Comparison of ENCODE assay signal across 20 cellular contexts in the genomic region with DNA sequence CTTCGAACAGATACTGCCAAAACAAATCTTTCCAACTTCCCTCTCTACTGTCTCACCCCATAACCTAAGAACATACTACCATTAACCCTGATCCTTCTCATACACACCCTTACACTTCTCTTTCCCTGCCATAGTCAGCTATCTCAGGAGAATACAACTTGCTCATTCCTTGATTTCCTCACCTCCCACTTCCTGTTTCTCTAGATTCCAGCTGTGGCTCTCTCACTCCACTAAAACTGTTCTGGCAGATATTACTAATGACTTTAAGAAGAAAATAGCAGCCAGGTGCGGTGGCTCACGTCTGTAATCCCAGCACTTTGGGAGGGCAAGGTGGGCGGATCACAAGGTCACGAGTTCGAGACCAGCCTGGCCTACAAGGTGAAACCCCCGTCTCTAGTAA. TPM values are rescaled to one million over a fixed set of nuclear protein-coding genes. Genes with fewer than 3 reads are reported as not detected.
A peak's percentile ranks its signal among the peaks of the same experiment; 100 is the strongest.
DNase-seq lines count a peak whose midpoint lies in the region; ATAC-seq, FAIRE-seq and TF ChIP-seq lines count a peak whose summit lies in the region.
"Had no signal": no experiment of that assay in that cellular context is flagged by ENCODE, and none has a peak within 500 bp of the region (broad histone marks: within the 10 kb centered on the region; RNA-seq: fewer than 3 reads in every experiment).

No MANE protein-coding gene starts in this region.

- no peaks in the 10 kb centered on the region for H3K27me3 ChIP-seq in K562 (ENCODE audit: control insufficient read depth in 2 of 2, insufficient read depth in 2 of 2, low read length in 2 of 2)
- H3K27me3 ChIP-seq: BE2C had no signal

- FAIRE-seq in K562 (lab: Jason Lieb, UNC) = no peak
- FAIRE-seq in GM19239 (lab: Jason Lieb, UNC) = no peak
- FAIRE-seq: H1, RCC 7860 had no signal

- TF ChIP-seq POLR2A in K562 (conservative IDR thresholded peaks at IDR 0.05) = no peak

- TF ChIP-seq EP300 in K562 (IDR thresholded peaks at IDR 0.05; ENCODE audit: low read length) = no peak

- no peak for ATAC-seq in activated T-cell treated with anti-CD3 and anti-CD28 coated beads, Interleukin-2, amount 50 U/mL, for 72 hours (replicated peaks in 1 of 2)
- ATAC-seq in activated T-cell treated with anti-CD3 and anti-CD28 coated beads, Interleukin-2, amount 50 U/mL, for 4 hours = no peak
- ATAC-seq in K562 = no peak
- ATAC-seq in esophagus mucosa = peak; percentile 14
- ATAC-seq: Right ventricle myocardium inferior had no signal

- H3K4me1 ChIP-seq in K562 (replicated peaks in 1 of 2; ENCODE audit: control insufficient read depth in 2 of 2, insufficient read depth in 2 of 2, low read length in 2 of 2) = peaks cover 3% of the 10 kb centered on the region in 2 experiments; a peak in 3 of 5 replicates

- peaks cover 52% of the 10 kb centered on the region for H3K4me1 Mint-ChIP-seq in activated T-cell treated with anti-CD3 and anti-CD28 coated beads, Interleukin-2, amount 50 U/mL, for 72 hours (ENCODE audit: low read depth)
- peaks cover 32% of the 10 kb centered on the region for H3K4me1 Mint-ChIP-seq in activated T-cell treated with anti-CD3 and anti-CD28 coated beads, Interleukin-2, amount 50 U/mL, for 4 hours (ENCODE audit: low read depth)

- H3K9me1 ChIP-seq in K562 (ENCODE audit: control insufficient read depth, insufficient read depth, low read length) = no peaks in the 10 kb centered on the region

- no peak overlapping the region for H3K4me3 Mint-ChIP-seq in activated T-cell treated with anti-CD3 and anti-CD28 coated beads, Interleukin-2, amount 50 U/mL, for 72 hours
- no peak overlapping the region for H3K4me3 Mint-ChIP-seq in activated T-cell treated with anti-CD3 and anti-CD28 coated beads, Interleukin-2, amount 50 U/mL, for 4 hours
- H3K4me3 Mint-ChIP-seq: CD4-positive, alpha-beta T cell had no signal

- no peaks in the 10 kb centered on the region for H3K27me3 Mint-ChIP-seq in activated T-cell treated with anti-CD3 and anti-CD28 coated beads, Interleukin-2, amount 50 U/mL, for 72 hours (ENCODE audit: low read depth)
- no peaks in the 10 kb centered on the region for H3K27me3 Mint-ChIP-seq in activated T-cell treated with anti-CD3 and anti-CD28 coated beads, Interleukin-2, amount 50 U/mL, for 4 hours (ENCODE audit: low read depth)
- H3K27me3 Mint-ChIP-seq: CD4-positive, alpha-beta T cell had no signal

- peaks cover 30% of the 10 kb centered on the region for H3K79me2 ChIP-seq in K562 (ENCODE audit: control insufficient read depth, insufficient read depth, low read length)

- H3K27ac ChIP-seq in K562 (ENCODE audit: extremely low read depth, low read depth, low read length) = no peak overlapping the region
- no peak overlapping the region for H3K27ac ChIP-seq in substantia nigra (ENCODE audit: low read depth, low read length, poor library complexity, severe bottlenecking)

- no peaks in the 10 kb centered on the region for H3K9me3 ChIP-seq in K562 (replicated peaks; ENCODE audit: control insufficient read depth, insufficient read depth, low read depth, low read length)
- H3K9me3 ChIP-seq: BE2C, Caco-2 had no signal

- POLR2A ChIA-PET in K562 (lab: Yijun Ruan, JAX) = interaction anchor here (0.6 kb wide), 1 partner anchor 1657 kb away, joined by 3 read pairs; no protein-coding TSS in a partner anchor

- H3K36me3 Mint-ChIP-seq in activated T-cell treated with anti-CD3 and anti-CD28 coated beads, Interleukin-2, amount 50 U/mL, for 72 hours (ENCODE audit: insufficient read depth in 2 of 2) = peaks cover 12 to 32% of the 10 kb centered on the region in 2 donors
- H3K36me3 Mint-ChIP-seq in activated T-cell treated with anti-CD3 and anti-CD28 coated beads, Interleukin-2, amount 50 U/mL, for 4 hours (ENCODE audit: insufficient read depth) = peaks cover 49% of the 10 kb centered on the region

- H3K9ac ChIP-seq in K562 (ENCODE audit: insufficient read depth in 1 of 2, low read depth in 2 of 2, low read length in 2 of 2) = no peak overlapping the region

- H3K4me3 ChIP-seq in K562 = no peak overlapping the region

- H3K4me2 ChIP-seq in K562 (ENCODE audit: insufficient read depth, low read length) = no peak overlapping the region

- no peak for DNase-seq in activated T-cell treated with anti-CD3 and anti-CD28 coated beads, Interleukin-2, amount 50 U/mL, for 72 hours
- no peak for DNase-seq in activated T-cell treated with anti-CD3 and anti-CD28 coated beads, Interleukin-2, amount 50 U/mL, for 4 hours
- no peak for DNase-seq in K562 (ENCODE audit: extremely low read depth in 1 of 4, low spot score in 3 of 4)
- DNase-seq in GM19239 (ENCODE audit: insufficient read length, low spot score) = no peak
- no peak for DNase-seq in SW480 (ENCODE audit: low spot score)
- DNase-seq in substantia nigra (lab: John Stamatoyannopoulos, UW) = no peak
- DNase-seq: BE2C; Caco-2; CD4-positive, alpha-beta T cell; DMS153; GF-D8; KBM-7; NCI-H1105; NCI-H2081 treated with DMSO at 0.1 percent for 48 hours; NCI-H748 treated with DMSO at 0.1 percent for 48 hours; NK-92 treated with Interleukin-12 subunit alpha and Interleukin-12 subunit beta, amount 100 ng/mL, for 24 hours had no signal

- in situ Hi-C loops in K562 (cut with MboI) = no loop called here

- TF ChIP-seq RAD21 in K562 (CRISPR knock-in tag; conservative IDR thresholded peaks at IDR 0.05 in 1 of 2, IDR thresholded peaks at IDR 0.05 in 1 of 2) = no peak

- H3K36me3 ChIP-seq in K562 (ENCODE audit: control insufficient read depth, insufficient read depth, low read length) = peaks cover 60% of the 10 kb centered on the region

- CTCF ChIA-PET in K562 (lab: Yijun Ruan, JAX; ENCODE audit: low intra/inter-chr PET ratio) = no interaction called here

- no peak overlapping the region for H2AFZ ChIP-seq in K562 (ENCODE audit: low read depth, low read length)

- intact Hi-C loops in K562 (cut with micrococcal nuclease) = no loop called here

- TF ChIP-seq CTCF in K562 (IDR thresholded peaks at IDR 0.05 in 2 of 3, conservative IDR thresholded peaks at IDR 0.05 in 1 of 3; ENCODE audit: insufficient read depth in 2 of 3, low read depth in 1 of 3, low read length in 3 of 3) = no peak

- no peaks in the 10 kb centered on the region for H4K20me1 ChIP-seq in K562 (replicated peaks; ENCODE audit: control insufficient read depth, insufficient read depth, low read length)

- peak overlapping the region; percentile 26 for H3K27ac Mint-ChIP-seq in activated T-cell treated with anti-CD3 and anti-CD28 coated beads, Interleukin-2, amount 50 U/mL, for 72 hours
- H3K27ac Mint-ChIP-seq: CD4-positive, alpha-beta T cell had no signal

- WGBS in K562 (ENCODE audit: insufficient coverage, low coverage, missing lambda C conversion rate) = 75% methylated on average over 4 of the region's 7 CpGs

- no TSS peak for BruUV-seq in K562 (replicated peaks; lab: Mats Ljungman, UMichigan)

- H3K9me3 Mint-ChIP-seq in activated T-cell treated with anti-CD3 and anti-CD28 coated beads, Interleukin-2, amount 50 U/mL, for 72 hours = no peaks in the 10 kb centered on the region
- no peaks in the 10 kb centered on the region for H3K9me3 Mint-ChIP-seq in activated T-cell treated with anti-CD3 and anti-CD28 coated beads, Interleukin-2, amount 50 U/mL, for 4 hours
- H3K9me3 Mint-ChIP-seq: CD4-positive, alpha-beta T cell had no signal

RNA-seq across cellular contexts. Expression of a gene that starts 4.6 kb away (rescaled TPM):
- 10 to 100 TPM; 38.3 to 43.4 TPM for total RNA-seq in activated T-cell treated with anti-CD3 and anti-CD28 coated beads, Interleukin-2, amount 50 U/mL, for 72 hours
- 10 to 100 TPM; 68.4 to 82.0 (median 70.3) TPM for total RNA-seq in activated T-cell treated with anti-CD3 and anti-CD28 coated beads, Interleukin-2, amount 50 U/mL, for 4 hours
- total RNA-seq in K562 (2011; cell fraction: chromatin; rRNA removed; ENCODE audit: low replicate concordance) = 63.6 and 106 TPM in 2 replicates
- total RNA-seq in K562 (2011; cell fraction: nucleolus; rRNA removed) = 56.9 and 58.4 TPM in 2 replicates
- total RNA-seq in K562 (2011; cell fraction: nucleoplasm; rRNA removed) = 51.1 and 71.5 TPM in 2 replicates
- total RNA-seq in K562 (2014; rRNA removed) = 45.4 and 59.8 TPM in 2 replicates
- total RNA-seq in K562 (2014; rRNA removed; fragmentation: Illumina TruSeq; extraction: Trizol) = 56.5 and 59.8 TPM in 2 replicates
- total RNA-seq in K562 (2015; rRNA removed; fragmentation: Illumina TruSeq; extraction: Trizol) = 68.4 and 73.7 TPM in 2 replicates
- total RNA-seq in K562 (2021) = 35.2 and 37.9 TPM in 2 replicates
- 50.5 and 55.7 TPM in 2 replicates for polyA plus RNA-seq in K562 (2011; rRNA removed)
- 21.2 and 29.8 TPM in 2 replicates for polyA plus RNA-seq in K562 (2011; cell fraction: cytosol; rRNA removed)
- polyA plus RNA-seq in K562 (2011; cell fraction: nucleus; rRNA removed) = 58.3 and 70.1 TPM in 2 replicates
- polyA plus RNA-seq in K562 (2012) = 21.9 and 36.2 TPM in 2 replicates
- polyA plus RNA-seq in K562 (2014; fragmentation: Illumina TruSeq; extraction: Trizol) = 49.4 and 55.5 TPM in 2 replicates
- 10 to 100 TPM; 14.9 to 23.0 TPM for polyA plus RNA-seq in K562 (2014; fragmentation: Nextera tagmentation; extraction: Ambion mirVana)
- polyA plus RNA-seq in K562 (2014; rRNA removed) = 39.5 and 46.7 TPM in 2 replicates
- 71.0 and 90.5 TPM in 2 replicates for polyA minus RNA-seq in K562 (2011; rRNA and poly(A)+ RNA removed)
- 29.7 and 38.5 TPM in 2 replicates for polyA minus RNA-seq in K562 (2011; cell fraction: cytosol; rRNA and poly(A)+ RNA removed)
- 41.5 and 62.8 TPM in 2 replicates for polyA minus RNA-seq in K562 (2011; cell fraction: nucleus; rRNA and poly(A)+ RNA removed)
- 21.6 TPM for total RNA-seq in esophagus mucosa

RNA-seq across cellular contexts. Expression of a gene that starts 18.3 kb away (rescaled TPM):
- total RNA-seq in activated T-cell treated with anti-CD3 and anti-CD28 coated beads, Interleukin-2, amount 50 U/mL, for 72 hours = 10 to 100 TPM in 1 of 2 donors, 1 to 10 TPM in 1; 5.4 to 13.4 TPM
- total RNA-seq in activated T-cell treated with anti-CD3 and anti-CD28 coated beads, Interleukin-2, amount 50 U/mL, for 4 hours = 10 to 100 TPM in 2 of 3 donors, 1 to 10 TPM in 1; 9.9 to 27.8 (median 19.8) TPM
- 1.8 TPM in 1 of 2 replicates, not detected in the other for total RNA-seq in K562 (2011; cell fraction: chromatin; rRNA removed; ENCODE audit: low replicate concordance)
- 1.1 and 2.3 TPM in 2 replicates for total RNA-seq in K562 (2011; cell fraction: nucleolus; rRNA removed)
- 0.46 and 0.73 TPM in 2 replicates for total RNA-seq in K562 (2011; cell fraction: nucleoplasm; rRNA removed)
- 0.45 and 0.54 TPM in 2 replicates for total RNA-seq in K562 (2014; rRNA removed)
- 0.16 and 0.18 TPM in 2 replicates for total RNA-seq in K562 (2014; rRNA removed; fragmentation: Illumina TruSeq; extraction: Trizol)
- 0.07 and 0.15 TPM in 2 replicates for total RNA-seq in K562 (2015; rRNA removed; fragmentation: Illumina TruSeq; extraction: Trizol)
- total RNA-seq in K562 (2021) = 0.74 and 1.2 TPM in 2 replicates
- 0.60 and 0.61 TPM in 2 replicates for polyA plus RNA-seq in K562 (2011; rRNA removed)
- 0.69 and 3.2 TPM in 2 replicates for polyA plus RNA-seq in K562 (2011; cell fraction: cytosol; rRNA removed)
- 2.0 and 5.0 TPM in 2 replicates for polyA plus RNA-seq in K562 (2011; cell fraction: nucleus; rRNA removed)
- polyA plus RNA-seq in K562 (2012) = 1.0 and 1.5 TPM in 2 replicates
- 0.18 and 0.21 TPM in 2 replicates for polyA plus RNA-seq in K562 (2014; fragmentation: Illumina TruSeq; extraction: Trizol)
- under 1 TPM; 0.03 to 0.04 TPM for polyA plus RNA-seq in K562 (2014; fragmentation: Nextera tagmentation; extraction: Ambion mirVana)
- 0.56 and 0.76 TPM in 2 replicates for polyA plus RNA-seq in K562 (2014; rRNA removed)
- 0.15 and 0.28 TPM in 2 replicates for polyA minus RNA-seq in K562 (2011; rRNA and poly(A)+ RNA removed)
- polyA minus RNA-seq in K562 (2011; cell fraction: cytosol; rRNA and poly(A)+ RNA removed) = 0.55 and 1.0 TPM in 2 replicates
- polyA minus RNA-seq in K562 (2011; cell fraction: nucleus; rRNA and poly(A)+ RNA removed) = 1.3 and 1.7 TPM in 2 replicates
- total RNA-seq in esophagus mucosa = 23.4 TPM

RNA-seq across cellular contexts. Expression of a gene that starts 34.1 kb away (rescaled TPM):
- total RNA-seq in activated T-cell treated with anti-CD3 and anti-CD28 coated beads, Interleukin-2, amount 50 U/mL, for 72 hours = 10 to 100 TPM; 11.9 to 19.6 TPM
- 1 to 10 TPM; 1.1 to 2.4 (median 2.0) TPM for total RNA-seq in activated T-cell treated with anti-CD3 and anti-CD28 coated beads, Interleukin-2, amount 50 U/mL, for 4 hours
- 57.1 and 107 TPM in 2 replicates for total RNA-seq in K562 (2011; cell fraction: chromatin; rRNA removed; ENCODE audit: low replicate concordance)
- total RNA-seq in K562 (2011; cell fraction: nucleolus; rRNA removed) = 59.7 and 67.4 TPM in 2 replicates
- total RNA-seq in K562 (2011; cell fraction: nucleoplasm; rRNA removed) = 57.2 and 61.1 TPM in 2 replicates
- total RNA-seq in K562 (2014; rRNA removed) (13.1 and 13.8 TPM in 2 replicates), K562 (2014; rRNA removed; fragmentation: Illumina TruSeq; extraction: Trizol) (6.0 and 7.2 TPM in 2 replicates), K562 (2015; rRNA removed; fragmentation: Illumina TruSeq; extraction: Trizol) (7.5 TPM in 2 replicates), K562 (2021) (16.9 and 18.1 TPM in 2 replicates), esophagus mucosa (7.9 TPM)
- polyA plus RNA-seq in K562 (2011; rRNA removed) (13.5 and 14.5 TPM in 2 replicates), K562 (2014; fragmentation: Illumina TruSeq; extraction: Trizol) (11.3 and 12.4 TPM in 2 replicates), K562 (2014; fragmentation: Nextera tagmentation; extraction: Ambion mirVana) (1 to 10 TPM in 1 of 2 experiments, under 1 TPM in 1; 0.53 to 1.7 TPM), K562 (2014; rRNA removed) (15.5 and 16.2 TPM in 2 replicates)
- polyA plus RNA-seq in K562 (2011; cell fraction: cytosol; rRNA removed) = 11.8 and 16.3 TPM in 2 replicates
- 44.6 and 76.9 TPM in 2 replicates for polyA plus RNA-seq in K562 (2011; cell fraction: nucleus; rRNA removed)
- 9.8 and 17.5 TPM in 2 replicates for polyA plus RNA-seq in K562 (2012)
- polyA minus RNA-seq in K562 (2011; rRNA and poly(A)+ RNA removed) = 9.1 and 13.7 TPM in 2 replicates
- polyA minus RNA-seq in K562 (2011; cell fraction: cytosol; rRNA and poly(A)+ RNA removed) = 7.7 and 7.8 TPM in 2 replicates
- 13.4 and 18.8 TPM in 2 replicates for polyA minus RNA-seq in K562 (2011; cell fraction: nucleus; rRNA and poly(A)+ RNA removed)
